Comparison of ENCODE assay signal across 8 cellular contexts in genomic region chr6:155327326-155328073, GRCh38. TPM values are rescaled to one million over a fixed set of nuclear protein-coding genes. Genes with fewer than 3 reads are reported as not detected.
DNase-seq lines count a peak whose midpoint lies in the region; ATAC-seq and TF ChIP-seq lines count a peak whose summit lies in the region.

No MANE protein-coding gene starts in this region.

- DNase-seq in COLO668 (lab: John Stamatoyannopoulos, UW; ENCODE audit: unreplicated experiment) (peak; percentile 51), SKM-1 (lab: John Stamatoyannopoulos, UW; ENCODE audit: unreplicated experiment) (peak; percentile 31), left ventricle myocardium inferior (no peak), skeletal muscle cell (ENCODE audit: low read depth) (peak; percentile 22), NCI-H128 (lab: John Stamatoyannopoulos, UW; ENCODE audit: unreplicated experiment) (no peak)
- peak in 1 of 2 donors; percentile 67 for DNase-seq in activated naive CD4-positive, alpha-beta T cell treated with anti-CD3 and anti-CD28 coated beads, Interleukin-2, amount 50 U/mL, for 72 hours (ENCODE audit: low spot score in 2 of 2)

- H3K27ac Mint-ChIP-seq in activated naive CD4-positive, alpha-beta T cell treated with anti-CD3 and anti-CD28 coated beads, Interleukin-2, amount 50 U/mL, for 72 hours: peak overlapping the region in 1 of 2 donors; percentile 2

- H3K27ac ChIP-seq in left ventricle myocardium inferior (replicated peaks): no peak overlapping the region

- H3K36me3 ChIP-seq in Loucy (ENCODE audit: insufficient read depth, low read length) (no peaks in the 10 kb centered on the region), left ventricle myocardium inferior (no peaks in the 10 kb centered on the region)

- H3K9me3 Mint-ChIP-seq in activated naive CD4-positive, alpha-beta T cell treated with anti-CD3 and anti-CD28 coated beads, Interleukin-2, amount 50 U/mL, for 72 hours: no peaks in the 10 kb centered on the region

- H3K9me3 ChIP-seq in Loucy (ENCODE audit: insufficient read depth, low read depth, low read length) (no peaks in the 10 kb centered on the region), left ventricle myocardium inferior (replicated peaks) (no peaks in the 10 kb centered on the region)

- peak overlapping the region; percentile 69; the same call in 1 of the 2 replicates for H2AFZ ChIP-seq in Loucy (ENCODE audit: low read length)

- H3K9ac ChIP-seq in Loucy (ENCODE audit: low read depth, low read length, poor library complexity, severe bottlenecking): no peak overlapping the region

- H3K4me3 ChIP-seq in Loucy (ENCODE audit: low read length, poor library complexity, severe bottlenecking) (no peak overlapping the region), left ventricle myocardium inferior (no peak overlapping the region), skeletal muscle cell (ENCODE audit: low read depth, low read length) (no peak overlapping the region)

- peak; percentile 61 for ATAC-seq in GM21528 (IDR thresholded peaks at IDR 0.05; ENCODE audit: low FRiP score, unreplicated experiment)
- ATAC-seq in activated naive CD4-positive, alpha-beta T cell treated with anti-CD3 and anti-CD28 coated beads, Interleukin-2, amount 50 U/mL, for 72 hours: peak; percentile 58 to 59

- H3K4me1 ChIP-seq in Loucy (ENCODE audit: insufficient read depth, low read length, poor library complexity, severe bottlenecking): no peaks in the 10 kb centered on the region
- no peaks in the 10 kb centered on the region for H3K4me1 ChIP-seq in left ventricle myocardium inferior

- no peaks in the 10 kb centered on the region for H3K9me2 ChIP-seq in Loucy (replicated peaks; ENCODE audit: low read depth, low read length)

- H3K36me3 Mint-ChIP-seq in activated naive CD4-positive, alpha-beta T cell treated with anti-CD3 and anti-CD28 coated beads, Interleukin-2, amount 50 U/mL, for 72 hours: no peaks in the 10 kb centered on the region

- H3K79me2 ChIP-seq in Loucy (ENCODE audit: insufficient read depth, low read length): no peaks in the 10 kb centered on the region

- H3K27me3 ChIP-seq in Loucy (ENCODE audit: insufficient read depth, low read length, poor library complexity, severe bottlenecking) (no peaks in the 10 kb centered on the region), left ventricle myocardium inferior (ENCODE audit: low read depth) (no peaks in the 10 kb centered on the region)

- TF ChIP-seq CTCF in Loucy (conservative IDR thresholded peaks at IDR 0.05; ENCODE audit: low read length): peak; percentile 86
- TF ChIP-seq CTCF in left ventricle myocardium inferior (IDR thresholded peaks at IDR 0.05; ENCODE audit: borderline replicate concordance): peak; percentile 85

- no peaks in the 10 kb centered on the region for H4K20me1 ChIP-seq in Loucy (ENCODE audit: insufficient read depth, low read length, poor library complexity, severe bottlenecking)

- no peaks in the 10 kb centered on the region for H3F3A ChIP-seq in Loucy (ENCODE audit: low read depth)

- intact Hi-C loops in left ventricle myocardium inferior (cut with micrococcal nuclease): no loop called here

- no peak overlapping the region for H3K4me2 ChIP-seq in Loucy (ENCODE audit: low read depth, low read length, poor library complexity, severe bottlenecking)

RNA-seq across cellular contexts. Expression of gene TFB1M, which starts 13.2 kb away (rescaled TPM):
- 10 to 100 TPM; 44.7 to 49.2 TPM for total RNA-seq in activated naive CD4-positive, alpha-beta T cell treated with anti-CD3 and anti-CD28 coated beads, Interleukin-2, amount 50 U/mL, for 72 hours
- 18.8 TPM for total RNA-seq in left ventricle myocardium inferior

Comparison
In these comparisons a context has a peak if more than half of its experiments do, and no peak if none do; other contexts are left out.
1. DNase-seq: peak in COLO668 (single experiment), SKM-1 (single experiment) and skeletal muscle cell (single experiment); none in left ventricle myocardium inferior (single experiment) and NCI-H128 (single experiment).